ENCODE assay signal across 33 cellular contexts in the genomic region with DNA sequence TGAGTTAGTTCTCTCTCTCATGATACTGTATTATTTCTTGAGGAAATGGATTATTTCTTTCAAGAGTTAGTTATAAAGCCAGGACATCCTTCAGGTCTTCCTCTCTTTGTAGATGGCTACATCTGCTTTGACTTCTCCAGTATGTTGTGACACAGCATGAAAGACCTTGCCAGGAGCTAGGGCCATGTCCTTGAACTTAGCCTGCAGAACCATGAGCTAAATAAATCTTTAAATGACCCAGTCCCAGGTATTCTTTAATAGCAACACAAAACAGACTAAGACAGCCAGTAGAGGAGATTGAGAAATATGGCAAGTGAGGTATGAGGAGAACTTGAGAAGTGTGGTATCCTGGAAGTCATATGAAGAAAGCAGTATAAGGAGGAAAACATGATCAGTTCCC.
DNase-seq lines count a peak whose midpoint lies in the region; ATAC-seq and TF ChIP-seq lines count a peak whose summit lies in the region.
"Had no signal": no experiment of that assay in that cellular context is flagged by ENCODE, and none has a peak within 500 bp of the region (broad histone marks: within the 10 kb centered on the region; RNA-seq: fewer than 3 reads in every experiment).

No MANE protein-coding gene starts in this region.

- no peak for DNase-seq in left lobe of liver (ENCODE audit: low spot score)
- no peak for DNase-seq in psoas muscle
- no peak for DNase-seq in stimulated activated effector memory CD8-positive, alpha-beta T cell treated with anti-CD3 and anti-CD28 coated beads, Interleukin-12 subunit alpha, Interleukin-12 subunit beta, amount 100 ng/mL, for 72 hours (ENCODE audit: low spot score in 2 of 2)
- DNase-seq in NCI-H2081 (lab: John Stamatoyannopoulos, UW) = no peak
- no peak for DNase-seq in natural killer cell
- DNase-seq in SIG-M5 treated with dmso at 0.1 percent for 504 hours (lab: John Stamatoyannopoulos, UW; ENCODE audit: unreplicated experiment) = no peak
- DNase-seq: 8988T; ACHN; AML-193; BE2C; C1 segment of cervical spinal cord; Caco-2; Calu3; CD4-positive, alpha-beta memory T cell; CD4-positive, alpha-beta T cell; CD4-positive, CD25-positive, alpha-beta regulatory T cell; CD8-positive, alpha-beta memory T cell; CD8-positive, alpha-beta T cell; COR-L47; DMS 273 treated with DMSO at 0.1 percent for 48 hours; DMS153; DMS53; DMS79; DMS79 treated with DMSO at 0.1 percent for 48 hours; DND-41; EL had no signal

- ATAC-seq in left lobe of liver = peak; percentile 26
- ATAC-seq in psoas muscle = peak in 3 of 4 donors; percentile 23 to 77 (median 38)
- ATAC-seq in stimulated activated effector memory CD8-positive, alpha-beta T cell treated with anti-CD3 and anti-CD28 coated beads, Interleukin-12 subunit alpha, Interleukin-12 subunit beta, amount 100 ng/mL, for 72 hours = peak; percentile 28
- no peak for ATAC-seq in natural killer cell
- ATAC-seq: A549; CD8-positive, alpha-beta T cell had no signal

- no peaks in the 10 kb centered on the region for H3K36me3 ChIP-seq in psoas muscle (ENCODE audit: insufficient read depth in 1 of 2, low read depth in 1 of 2)
- H3K36me3 ChIP-seq: BE2C; BLaER1; BLaER1 treated with 17β-estradiol and CSF1 and Interleukin-3, amounts not matched to agents 10 nM and 100 nM had no signal

- H3K36me3 Mint-ChIP-seq in stimulated activated effector memory CD8-positive, alpha-beta T cell treated with anti-CD3 and anti-CD28 coated beads, Interleukin-12 subunit alpha, Interleukin-12 subunit beta, amount 100 ng/mL, for 72 hours = no peaks in the 10 kb centered on the region
- H3K36me3 Mint-ChIP-seq in natural killer cell = no peaks in the 10 kb centered on the region
- H3K36me3 Mint-ChIP-seq: CD14-positive monocyte; CD4-positive, alpha-beta memory T cell; CD4-positive, CD25-positive, alpha-beta regulatory T cell; CD8-positive, alpha-beta memory T cell; CD8-positive, alpha-beta T cell had no signal

- TF ChIP-seq CTCF in psoas muscle (IDR thresholded peaks at IDR 0.05) (no peak), natural killer cell (IDR thresholded peaks at IDR 0.05) (no peak)

- no peaks in the 10 kb centered on the region for H3K27me3 ChIP-seq in psoas muscle (ENCODE audit: insufficient read depth in 3 of 3, low read length in 2 of 3)
- H3K27me3 ChIP-seq: BE2C; BLaER1; BLaER1 treated with 17β-estradiol and CSF1 and Interleukin-3, amounts not matched to agents 10 nM and 100 nM had no signal

- H3K9me3 ChIP-seq in psoas muscle = no peaks in the 10 kb centered on the region
- H3K9me3 ChIP-seq: A549; BE2C; BLaER1; BLaER1 treated with 17β-estradiol and CSF1 and Interleukin-3, amounts not matched to agents 10 nM and 100 nM; Caco-2 had no signal

- H3K27ac Mint-ChIP-seq in stimulated activated effector memory CD8-positive, alpha-beta T cell treated with anti-CD3 and anti-CD28 coated beads, Interleukin-12 subunit alpha, Interleukin-12 subunit beta, amount 100 ng/mL, for 72 hours = no peak overlapping the region
- H3K27ac Mint-ChIP-seq in natural killer cell = no peak overlapping the region
- H3K27ac Mint-ChIP-seq: B cell; CD14-positive monocyte; CD4-positive, alpha-beta memory T cell; CD4-positive, alpha-beta T cell; CD4-positive, CD25-positive, alpha-beta regulatory T cell; CD8-positive, alpha-beta memory T cell; CD8-positive, alpha-beta T cell had no signal

- H3K27me3 Mint-ChIP-seq in natural killer cell (ENCODE audit: low read depth in 2 of 2) = no peaks in the 10 kb centered on the region
- H3K27me3 Mint-ChIP-seq: B cell; CD4-positive, alpha-beta memory T cell; CD4-positive, alpha-beta T cell had no signal

- H3K9me3 Mint-ChIP-seq in stimulated activated effector memory CD8-positive, alpha-beta T cell treated with anti-CD3 and anti-CD28 coated beads, Interleukin-12 subunit alpha, Interleukin-12 subunit beta, amount 100 ng/mL, for 72 hours = no peaks in the 10 kb centered on the region
- peaks cover 15% of the 10 kb centered on the region in 2 donors for H3K9me3 Mint-ChIP-seq in natural killer cell
- H3K9me3 Mint-ChIP-seq: CD4-positive, alpha-beta memory T cell; CD4-positive, alpha-beta T cell; CD8-positive, alpha-beta memory T cell; CD8-positive, alpha-beta T cell had no signal

- intact Hi-C loops in psoas muscle (cut with DNase I) = no loop called here
- intact Hi-C loops in natural killer cell (cut with micrococcal nuclease) = no loop called here

- no peak overlapping the region for H3K4me3 Mint-ChIP-seq in stimulated activated effector memory CD8-positive, alpha-beta T cell treated with anti-CD3 and anti-CD28 coated beads, Interleukin-12 subunit alpha, Interleukin-12 subunit beta, amount 100 ng/mL, for 72 hours
- no peak overlapping the region for H3K4me3 Mint-ChIP-seq in natural killer cell
- H3K4me3 Mint-ChIP-seq: B cell; CD14-positive monocyte; CD4-positive, alpha-beta memory T cell; CD4-positive, alpha-beta T cell; CD4-positive, CD25-positive, alpha-beta regulatory T cell; CD8-positive, alpha-beta memory T cell; CD8-positive, alpha-beta T cell had no signal

- no peak overlapping the region for H3K4me3 ChIP-seq in psoas muscle
- H3K4me3 ChIP-seq: A549; BLaER1; BLaER1 treated with 17β-estradiol and CSF1 and Interleukin-3, amounts not matched to agents 10 nM and 100 nM had no signal

- H3K27ac ChIP-seq in psoas muscle = no peak overlapping the region
- H3K27ac ChIP-seq: 22Rv1; A549; BLaER1; BLaER1 treated with 17β-estradiol and CSF1 and Interleukin-3, amounts not matched to agents 10 nM and 100 nM; C4-2B had no signal

- H3K4me1 Mint-ChIP-seq in stimulated activated effector memory CD8-positive, alpha-beta T cell treated with anti-CD3 and anti-CD28 coated beads, Interleukin-12 subunit alpha, Interleukin-12 subunit beta, amount 100 ng/mL, for 72 hours = no peaks in the 10 kb centered on the region
- H3K4me1 Mint-ChIP-seq in natural killer cell = no peaks in the 10 kb centered on the region
- H3K4me1 Mint-ChIP-seq: B cell; CD14-positive monocyte; CD4-positive, alpha-beta memory T cell; CD4-positive, CD25-positive, alpha-beta regulatory T cell; CD8-positive, alpha-beta memory T cell had no signal

- H3K4me1 ChIP-seq in psoas muscle = peaks cover 16% of the 10 kb centered on the region
- H3K4me1 ChIP-seq: A549; BE2C; BLaER1; BLaER1 treated with 17β-estradiol and CSF1 and Interleukin-3, amounts not matched to agents 10 nM and 100 nM; Caco-2 had no signal

Comparison
In these comparisons a context has a peak if more than half of its experiments do, and no peak if none do; other contexts are left out.
1. ATAC-seq: peak in left lobe of liver (single experiment), psoas muscle (3 of 4) and stimulated activated effector memory CD8-positive, alpha-beta T cell treated with anti-CD3 and anti-CD28 coated beads, Interleukin-12 subunit alpha, Interleukin-12 subunit beta, amount 100 ng/mL, for 72 hours (single experiment); none in natural killer cell (0 of 3).